26 cellular contexts compared by ENCODE assay signal in genomic region chr1:7108251-7108650, GRCh38.
DNase-seq lines count a peak whose midpoint lies in the region; ATAC-seq and TF ChIP-seq lines count a peak whose summit lies in the region.
"Had no signal": no experiment of that assay in that cellular context is flagged by ENCODE, and none has a peak within 500 bp of the region (broad histone marks: within the 10 kb centered on the region; RNA-seq: fewer than 3 reads in every experiment).

No MANE protein-coding gene starts in this region.

- no peaks in the 10 kb centered on the region for H3K4me1 Mint-ChIP-seq in activated CD4-positive, alpha-beta T cell treated with anti-CD3 and anti-CD28 coated beads, Interleukin-2, amount 10 ng/mL, durations not matched to agents 24 days and 14 days
- H3K4me1 Mint-ChIP-seq: naive B cell, T-helper 17 cell had no signal

- ATAC-seq in GM21360 (IDR thresholded peaks at IDR 0.05; ENCODE audit: unreplicated experiment) = peak; percentile 66
- ATAC-seq in HG02840 (IDR thresholded peaks at IDR 0.05; ENCODE audit: low FRiP score, unreplicated experiment) = no peak
- ATAC-seq: left ventricle myocardium superior, T-helper 17 cell had no signal

- no peaks in the 10 kb centered on the region for H3K27me3 Mint-ChIP-seq in activated CD4-positive, alpha-beta T cell treated with anti-CD3 and anti-CD28 coated beads, Interleukin-2, amount 10 ng/mL, durations not matched to agents 24 days and 14 days

- H3K27ac Mint-ChIP-seq in activated CD4-positive, alpha-beta T cell treated with anti-CD3 and anti-CD28 coated beads, Interleukin-2, amount 10 ng/mL, durations not matched to agents 24 days and 14 days = no peak overlapping the region
- H3K27ac Mint-ChIP-seq: brain, naive B cell, T-helper 17 cell had no signal

- H3K4me3 Mint-ChIP-seq in activated CD4-positive, alpha-beta T cell treated with anti-CD3 and anti-CD28 coated beads, Interleukin-2, amount 10 ng/mL, durations not matched to agents 24 days and 14 days = no peak overlapping the region
- H3K4me3 Mint-ChIP-seq: brain, naive B cell, T-helper 17 cell had no signal

- TF ChIP-seq POLR2A in NB4 (IDR thresholded peaks at IDR 0.05; ENCODE audit: extremely low read depth, insufficient read length) = no peak

- DNase-seq in Daoy (ENCODE audit: low read depth) (peak; percentile 27), NB4 (ENCODE audit: low read depth) (peak; percentile 65), UCSD-AML1 (lab: John Stamatoyannopoulos, UW; ENCODE audit: unreplicated experiment) (peak; percentile 31), NCI-H446 (lab: John Stamatoyannopoulos, UW) (no peak)
- DNase-seq in activated CD4-positive, CD25-positive, alpha-beta regulatory T cell treated with anti-CD3 and anti-CD28 coated beads, Interleukin-2, amount 50 U/mL, for 72 hours = no peak
- no peak for DNase-seq in activated CD4-positive, alpha-beta T cell treated with anti-CD3 and anti-CD28 coated beads, Interleukin-2, amount 10 ng/mL, durations not matched to agents 24 days and 14 days
- DNase-seq: ACHN; activated CD4-positive, alpha-beta T cell treated with anti-CD3 and anti-CD28 coated beads for 48 hours; activated naive CD4-positive, alpha-beta T cell treated with Interleukin-2 at 50 U/mL for 16 hours; activated T-cell treated with anti-CD3 and anti-CD28 coated beads, Interleukin-2, amount 50 U/mL, for 48 hours; adrenal gland; C1 segment of cervical spinal cord; DMS79 treated with DMSO at 0.1 percent for 48 hours; GOT3; left ventricle myocardium superior; MG63; naive B cell; NCI-H524 treated with DMSO at 0.1 percent for 48 hours; NK-92 treated with Interleukin-12 subunit alpha and Interleukin-12 subunit beta, amount 100 ng/mL, for 24 hours; sigmoid colon; stimulated activated naive CD4-positive, alpha-beta T cell treated with Interleukin-2 at 50 U/mL for 16 hours; T-helper 17 cell had no signal

- H3K4me3 ChIP-seq in NB4 (ENCODE audit: low read depth, low read length) = no peak overlapping the region
- H3K4me3 ChIP-seq: adrenal gland, MG63, prostate gland, sigmoid colon had no signal

- H3K9me3 Mint-ChIP-seq in activated CD4-positive, alpha-beta T cell treated with anti-CD3 and anti-CD28 coated beads, Interleukin-2, amount 10 ng/mL, durations not matched to agents 24 days and 14 days = no peaks in the 10 kb centered on the region

- no peaks in the 10 kb centered on the region for H3K36me3 Mint-ChIP-seq in activated CD4-positive, alpha-beta T cell treated with anti-CD3 and anti-CD28 coated beads, Interleukin-2, amount 10 ng/mL, durations not matched to agents 24 days and 14 days (ENCODE audit: low read depth)
- H3K36me3 Mint-ChIP-seq: brain, naive B cell had no signal

- no peak for TF ChIP-seq CTCF in NB4 (IDR thresholded peaks at IDR 0.05; ENCODE audit: low read depth, low read length)

- intact Hi-C loops in activated CD4-positive, alpha-beta T cell treated with anti-CD3 and anti-CD28 coated beads, Interleukin-2, amount 10 ng/mL, durations not matched to agents 24 days and 14 days (cut with micrococcal nuclease) = no loop called here

Comparison
In these comparisons a context has a peak if more than half of its experiments do, and no peak if none do; other contexts are left out.
1. DNase-seq: peak in Daoy (single experiment), NB4 (single experiment) and UCSD-AML1 (single experiment); none in NCI-H446 (0 of 2), activated CD4-positive, CD25-positive, alpha-beta regulatory T cell treated with anti-CD3 and anti-CD28 coated beads, Interleukin-2, amount 50 U/mL, for 72 hours (single experiment) and activated CD4-positive, alpha-beta T cell treated with anti-CD3 and anti-CD28 coated beads, Interleukin-2, amount 10 ng/mL, durations not matched to agents 24 days and 14 days (single experiment).